ENCODE assay signal across 4 cellular contexts in the genomic region with DNA sequence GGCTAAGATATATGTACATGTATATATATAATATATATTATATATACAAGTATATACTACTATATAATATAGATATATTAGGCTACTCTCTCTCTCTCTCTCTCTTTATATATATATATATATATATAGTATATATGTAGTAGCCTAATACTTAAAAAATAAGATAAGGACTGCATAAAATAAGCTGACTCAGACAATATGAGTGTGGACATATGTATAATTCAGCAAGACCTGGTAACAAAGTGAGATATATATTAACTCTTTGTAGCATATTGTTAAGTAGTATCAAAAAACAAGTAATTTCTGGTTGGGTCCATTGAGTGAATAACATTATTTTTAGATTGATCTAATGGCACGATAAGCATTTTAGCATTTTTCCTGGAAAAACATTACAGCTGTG.
TF ChIP-seq lines count a peak whose summit lies in the region.

No MANE protein-coding gene starts in this region.

TF ChIP-seq in HepG2, 621 proteins besides CTCF, POLR2A, EP300 and RAD21:
- peak; percentile 29 to 86; a peak in 2 of 4 replicates for TF ChIP-seq MAFK (conservative IDR thresholded peaks at IDR 0.05 in 1 of 2, IDR thresholded peaks at IDR 0.05 in 1 of 2; ENCODE audit: low read length in 2 of 2)
- peak; percentile 76; the same call in 1 of the 2 replicates for TF ChIP-seq MAFF (IDR thresholded peaks at IDR 0.05; ENCODE audit: low read depth, low read length)
- no peak for TF ChIP-seq SRF (IDR thresholded peaks at IDR 0.05; ENCODE audit: low read depth, low read length)
TF ChIP-seq in HepG2: peak in this region for 2.

TF ChIP-seq in IMR-90, 13 proteins besides CTCF, POLR2A, EP300 and RAD21:
- TF ChIP-seq MXI1 (IDR thresholded peaks at IDR 0.05; ENCODE audit: borderline replicate concordance, low read depth, low read length) (no peak), MAFK (IDR thresholded peaks at IDR 0.05; ENCODE audit: low read depth, low read length) (peak; percentile 73), RCOR1 (IDR thresholded peaks at IDR 0.05; ENCODE audit: insufficient replicate concordance, low read length) (no peak), CHD1 (IDR thresholded peaks at IDR 0.05; ENCODE audit: low read depth, low read length) (no peak)
- TF ChIP-seq, protein P1, sequence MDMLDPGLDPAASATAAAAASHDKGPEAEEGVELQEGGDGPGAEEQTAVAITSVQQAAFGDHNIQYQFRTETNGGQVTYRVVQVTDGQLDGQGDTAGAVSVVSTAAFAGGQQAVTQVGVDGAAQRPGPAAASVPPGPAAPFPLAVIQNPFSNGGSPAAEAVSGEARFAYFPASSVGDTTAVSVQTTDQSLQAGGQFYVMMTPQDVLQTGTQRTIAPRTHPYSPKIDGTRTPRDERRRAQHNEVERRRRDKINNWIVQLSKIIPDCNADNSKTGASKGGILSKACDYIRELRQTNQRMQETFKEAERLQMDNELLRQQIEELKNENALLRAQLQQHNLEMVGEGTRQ (IDR thresholded peaks at IDR 0.05; ENCODE audit: low read depth, low read length) = no peak
- TF ChIP-seq, protein P2, sequence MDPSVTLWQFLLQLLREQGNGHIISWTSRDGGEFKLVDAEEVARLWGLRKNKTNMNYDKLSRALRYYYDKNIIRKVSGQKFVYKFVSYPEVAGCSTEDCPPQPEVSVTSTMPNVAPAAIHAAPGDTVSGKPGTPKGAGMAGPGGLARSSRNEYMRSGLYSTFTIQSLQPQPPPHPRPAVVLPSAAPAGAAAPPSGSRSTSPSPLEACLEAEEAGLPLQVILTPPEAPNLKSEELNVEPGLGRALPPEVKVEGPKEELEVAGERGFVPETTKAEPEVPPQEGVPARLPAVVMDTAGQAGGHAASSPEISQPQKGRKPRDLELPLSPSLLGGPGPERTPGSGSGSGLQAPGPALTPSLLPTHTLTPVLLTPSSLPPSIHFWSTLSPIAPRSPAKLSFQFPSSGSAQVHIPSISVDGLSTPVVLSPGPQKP (IDR thresholded peaks at IDR 0.05; ENCODE audit: borderline replicate concordance, low read depth, low read length) = no peak

TF ChIP-seq in endothelial cell of umbilical vein, 7 proteins besides CTCF, POLR2A, EP300 and RAD21:
- TF ChIP-seq EZH2 (IDR thresholded peaks at IDR 0.05; ENCODE audit: borderline replicate concordance, low read depth, low read length, severe bottlenecking) = no peak
- no peak for TF ChIP-seq JUN (IDR thresholded peaks at IDR 0.05; ENCODE audit: borderline replicate concordance, insufficient read depth, insufficient read length, low read depth)
- TF ChIP-seq, protein P3, sequence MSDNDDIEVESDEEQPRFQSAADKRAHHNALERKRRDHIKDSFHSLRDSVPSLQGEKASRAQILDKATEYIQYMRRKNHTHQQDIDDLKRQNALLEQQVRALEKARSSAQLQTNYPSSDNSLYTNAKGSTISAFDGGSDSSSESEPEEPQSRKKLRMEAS (IDR thresholded peaks at IDR 0.05; ENCODE audit: insufficient read depth, insufficient read length) = no peak
- no peak for TF ChIP-seq POLR2AphosphoS5 (IDR thresholded peaks at IDR 0.05; ENCODE audit: insufficient read depth, low read depth, low read length)
- no peak for TF ChIP-seq GATA2 (IDR thresholded peaks at IDR 0.05; ENCODE audit: insufficient read depth, insufficient read length, low read depth, low read length)
- TF ChIP-seq FOS (IDR thresholded peaks at IDR 0.05; ENCODE audit: borderline replicate concordance, insufficient read depth, low read length) = no peak
- no peak for TF ChIP-seq MYC (IDR thresholded peaks at IDR 0.05; ENCODE audit: low read depth, low read length)

TF ChIP-seq in GM12891, 5 proteins besides CTCF, POLR2A, EP300 and RAD21:
- no peak for TF ChIP-seq TAF1 (IDR thresholded peaks at IDR 0.05; ENCODE audit: low read depth, low read length)
